Comparison of ENCODE assay signal across 11 cellular contexts in genomic region chr10:101938316-101939272, GRCh38.
DNase-seq lines count a peak whose midpoint lies in the region; ATAC-seq and TF ChIP-seq lines count a peak whose summit lies in the region.
"Had no signal": no experiment of that assay in that cellular context is flagged by ENCODE, and none has a peak within 500 bp of the region (broad histone marks: within the 10 kb centered on the region; RNA-seq: fewer than 3 reads in every experiment).

No MANE protein-coding gene starts in this region.

- H3K4me1 ChIP-seq in stomach (peaks cover 0 to 43% (median 26%) of the 10 kb centered on the region in 4 donors), Caco-2 (peaks cover 6% of the 10 kb centered on the region; the same call in 1 of the 2 replicates)

- H3K9me3 ChIP-seq in stomach (no peaks in the 10 kb centered on the region), Caco-2 (no peaks in the 10 kb centered on the region)

- H3K4me3 Mint-ChIP-seq in HFFc6 (peak overlapping the region; percentile 77), Caco-2 (ENCODE audit: unreplicated experiment) (no peak overlapping the region)

- TF ChIP-seq POLR2A in stomach (IDR thresholded peaks at IDR 0.05): no peak

- CTCF ChIA-PET in Caco-2 (lab: Charles Lee): no interaction called here

- no peak for TF ChIP-seq CTCF in HFFc6 (IDR thresholded peaks at IDR 0.05)
- no peak for TF ChIP-seq CTCF in stomach (IDR thresholded peaks at IDR 0.05)
- TF ChIP-seq CTCF in Caco-2 (IDR thresholded peaks at IDR 0.05; ENCODE audit: insufficient read depth in 1 of 2, low read depth in 1 of 2, low read length in 1 of 2, severe bottlenecking in 1 of 2, unreplicated experiment in 1 of 2): no peak

- peaks cover 0 to 16% (median 4%) of the 10 kb centered on the region in 4 donors for H3K36me3 ChIP-seq in stomach
- no peaks in the 10 kb centered on the region; the same call in 1 of the 2 replicates for H3K36me3 ChIP-seq in Caco-2 (ENCODE audit: control insufficient read depth, insufficient read depth, low read length)

- DNase-seq in HFFc6: peak; percentile 77
- DNase-seq in islet precursor cell: peak; percentile 55
- no peak for DNase-seq in stomach
- no peak for DNase-seq in Caco-2
- no peak for DNase-seq in NCI-H2196 (lab: John Stamatoyannopoulos, UW; ENCODE audit: unreplicated experiment)
- DNase-seq: effector CD4-positive, alpha-beta T cell; NCI-H69; small intestine had no signal

- no peaks in the 10 kb centered on the region for H3K27me3 ChIP-seq in stomach
- no peaks in the 10 kb centered on the region for H3K27me3 ChIP-seq in Caco-2 (replicated peaks; ENCODE audit: control insufficient read depth, insufficient read depth, low read length)

- ATAC-seq in GM18517 (IDR thresholded peaks at IDR 0.05; ENCODE audit: unreplicated experiment) (no peak), GM21737 (IDR thresholded peaks at IDR 0.05; ENCODE audit: unreplicated experiment) (no peak)

- H3K4me3 ChIP-seq in stomach (no peak overlapping the region), Caco-2 (ENCODE audit: low read depth, low read length) (no peak overlapping the region)

- no peak for TF ChIP-seq EP300 in stomach (IDR thresholded peaks at IDR 0.05)

- H3K36me3 Mint-ChIP-seq in HFFc6 (ENCODE audit: low read depth): peaks cover 8% of the 10 kb centered on the region
- peaks cover 8% of the 10 kb centered on the region for H3K36me3 Mint-ChIP-seq in Caco-2 (ENCODE audit: insufficient read depth, unreplicated experiment)

- H3K9me3 Mint-ChIP-seq in HFFc6 (no peaks in the 10 kb centered on the region), Caco-2 (ENCODE audit: unreplicated experiment) (no peaks in the 10 kb centered on the region)

- H3K27ac ChIP-seq in angular gyrus (ENCODE audit: low read depth, low read length) (peak overlapping the region; percentile 45), stomach (peak overlapping the region in 3 of 5 donors; percentile 36 to 70 (median 43))

- H3K4me1 Mint-ChIP-seq in HFFc6 (ENCODE audit: low read depth) (peaks cover 88% of the 10 kb centered on the region), Caco-2 (ENCODE audit: low read depth, unreplicated experiment) (peaks cover 17% of the 10 kb centered on the region)

- H3K27me3 Mint-ChIP-seq in HFFc6 (ENCODE audit: insufficient read depth): no peaks in the 10 kb centered on the region
- H3K27me3 Mint-ChIP-seq in Caco-2 (ENCODE audit: insufficient read depth, unreplicated experiment): no peaks in the 10 kb centered on the region

- WGBS in stomach, 5 donors: 68 to 81% (median 75%) methylated on average over 5 of the region's 5 CpGs

- H3K27ac Mint-ChIP-seq in HFFc6: peak overlapping the region; percentile 96
- no peak overlapping the region for H3K27ac Mint-ChIP-seq in Caco-2 (ENCODE audit: unreplicated experiment)

- BruUV-seq in Caco-2 (replicated peaks; lab: Mats Ljungman, UMichigan): no TSS peak

- intact Hi-C loops in stomach (cut with DNase I; ENCODE audit: low total_unique reads) (no loop called here), Caco-2 (cut with micrococcal nuclease; ENCODE audit: unreplicated experiment) (no loop called here)

- POLR2A ChIA-PET in Caco-2 (lab: Charles Lee): no interaction called here

Comparison
In these comparisons a context has a peak if more than half of its experiments do, and no peak if none do; other contexts are left out.
1. DNase-seq: peak in HFFc6 (single experiment) and islet precursor cell (single experiment); none in stomach (single experiment), Caco-2 (0 of 2) and NCI-H2196 (single experiment).